Comparison of ENCODE assay signal across 8 cellular contexts in the genomic region with DNA sequence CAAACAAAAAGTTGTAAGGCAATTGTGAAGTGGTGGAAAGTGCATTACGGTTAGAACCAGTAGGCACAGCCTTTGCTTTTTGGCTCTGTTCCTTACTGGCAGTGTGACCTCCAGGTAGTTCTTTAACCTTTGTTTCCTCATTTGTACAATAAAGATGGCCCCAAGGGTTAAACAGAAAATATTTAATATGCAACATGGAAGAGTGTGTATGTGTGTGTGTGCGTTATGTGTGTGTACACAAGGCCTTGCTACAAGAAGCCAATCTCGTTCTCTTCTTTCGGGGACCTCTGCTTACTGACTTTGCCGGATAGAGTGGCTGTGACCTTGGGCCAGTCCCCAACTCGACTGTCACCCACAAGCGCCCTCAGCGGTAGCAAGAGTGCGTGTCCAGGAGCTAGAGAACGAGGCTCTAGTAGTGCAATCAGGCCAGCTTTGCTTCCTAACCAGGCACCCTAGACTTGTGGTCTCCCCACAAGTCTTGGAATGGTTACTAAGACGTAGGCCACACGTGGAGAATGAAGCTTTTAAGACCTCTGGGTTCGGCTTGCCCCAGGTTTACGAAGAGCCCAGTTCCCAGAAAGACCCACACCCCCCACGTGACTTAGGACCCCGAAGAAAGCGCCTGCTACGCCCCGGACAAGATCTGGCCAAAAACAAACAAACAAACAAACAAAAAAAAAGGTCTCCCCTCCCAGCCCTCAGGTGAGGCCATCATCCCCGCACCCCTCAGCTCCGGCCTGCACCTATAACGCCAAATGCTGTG. TPM values are rescaled to one million over a fixed set of nuclear protein-coding genes. Genes with fewer than 3 reads are reported as not detected.
A peak's percentile ranks its signal among the peaks of the same experiment; 100 is the strongest.
DNase-seq lines count a peak whose midpoint lies in the region; ATAC-seq and TF ChIP-seq lines count a peak whose summit lies in the region.

No MANE protein-coding gene starts in this region.

- H3K27ac ChIP-seq in AG04450 (ENCODE audit: low read depth, low read length) (peak overlapping the region; percentile 94), HUES64 (ENCODE audit: low read depth, low read length) (peak overlapping the region; percentile 70), SU-DHL-6 (ENCODE audit: low read depth, low read length) (peak overlapping the region; percentile 82)

- H3K36me3 ChIP-seq in HUES64 (ENCODE audit: insufficient read depth, low read length) (peaks cover 10% of the 10 kb centered on the region), SU-DHL-6 (ENCODE audit: low read length) (peaks cover 11% of the 10 kb centered on the region), kidney epithelial cell (ENCODE audit: control insufficient read depth, insufficient read depth, low read length) (peaks cover 1% of the 10 kb centered on the region)

- H3K27me3 ChIP-seq in AG04450 (ENCODE audit: control insufficient read depth, insufficient read depth, low read length) (no peaks in the 10 kb centered on the region), HUES64 (ENCODE audit: insufficient read depth, low read length) (no peaks in the 10 kb centered on the region), SU-DHL-6 (ENCODE audit: low read length) (no peaks in the 10 kb centered on the region), kidney epithelial cell (ENCODE audit: control insufficient read depth, insufficient read depth, low read length) (no peaks in the 10 kb centered on the region)

- peak overlapping the region; percentile 84 for H2AFZ ChIP-seq in SU-DHL-6 (ENCODE audit: low read depth, low read length, severe bottlenecking)

- H3K9ac ChIP-seq in HUES64 (ENCODE audit: low read depth, low read length), result peak overlapping the region; percentile 84
- H3K9ac ChIP-seq in SU-DHL-6 (ENCODE audit: low read length), result peak overlapping the region; percentile 86

- DNase-seq in AG04450 (ENCODE audit: low read depth, low spot score), result no peak
- peak; percentile 57 to 58 for DNase-seq in cardiac fibroblast (ENCODE audit: low read depth in 2 of 2)
- DNase-seq in kidney epithelial cell (ENCODE audit: low read depth), result no peak
- DNase-seq in stimulated activated CD4-positive, alpha-beta T cell treated with anti-CD3 and anti-CD28 coated beads, Interleukin-2, amount 100 ng/mL, for 24 hours, result peak; percentile 40 to 42
- no peak for DNase-seq in NCI-H1048 (lab: John Stamatoyannopoulos, UW)

- H3K9me3 ChIP-seq in AG04450 (ENCODE audit: control insufficient read depth, insufficient read depth, low read length) (peaks cover 3% of the 10 kb centered on the region; the same call in 1 of the 2 replicates), HUES64 (ENCODE audit: insufficient read depth, low read depth, low read length) (peaks cover under 1% of the 10 kb centered on the region; the same call in 1 of the 2 replicates), SU-DHL-6 (ENCODE audit: insufficient read depth, low read length) (no peaks in the 10 kb centered on the region)

- POLR2A ChIA-PET in AG04450 (lab: Yijun Ruan, JAX), result interaction anchor here (0.8 to 1.6 kb wide), 5 partner anchors 19 to 483 kb away, joined by 3 to 4 read pairs (median 3); a partner anchor contains a TSS

- H3K4me2 ChIP-seq in SU-DHL-6 (ENCODE audit: low read depth, low read length, poor library complexity, severe bottlenecking), result peak overlapping the region; percentile 92

- ATAC-seq in GM18502 (IDR thresholded peaks at IDR 0.05; ENCODE audit: poor library complexity, unreplicated experiment), result peak; percentile 2

- H3K4me3 ChIP-seq in AG04450 (ENCODE audit: low read depth, low read length) (peak overlapping the region; percentile 90), HUES64 (ENCODE audit: low read length) (peak overlapping the region; percentile 85), SU-DHL-6 (ENCODE audit: insufficient read depth, low read length, poor library complexity, severe bottlenecking) (peak overlapping the region; percentile 89), cardiac fibroblast (replicated peaks in 1 of 2; ENCODE audit: low read depth in 2 of 2, low read length in 2 of 2) (peak overlapping the region; percentile 79 to 83), kidney epithelial cell (ENCODE audit: low read depth, low read length) (peak overlapping the region; percentile 90)

- TF ChIP-seq CTCF in AG04450 (IDR thresholded peaks at IDR 0.05; ENCODE audit: low read depth, low read length) (no peak), SU-DHL-6 (IDR thresholded peaks at IDR 0.05; ENCODE audit: insufficient read depth, low read length, poor library complexity, severe bottlenecking) (no peak), cardiac fibroblast (IDR thresholded peaks at IDR 0.05; ENCODE audit: low read depth, low read length) (peak; percentile 16), kidney epithelial cell (IDR thresholded peaks at IDR 0.05; ENCODE audit: insufficient read depth, low read length, poor library complexity, severe bottlenecking) (no peak)

- CTCF ChIA-PET in AG04450 (lab: Charles Lee), result interaction anchor here (1.0 to 1.2 kb wide), 2 partner anchors 148 to 341 kb away, joined by 3 read pairs; no protein-coding TSS in a partner anchor

- WGBS in HUES64, result 7% methylated on average over 22 of the region's 22 CpGs

- no peaks in the 10 kb centered on the region for H4K20me1 ChIP-seq in SU-DHL-6 (ENCODE audit: low read depth, low read length)

- H3K79me2 ChIP-seq in SU-DHL-6 (ENCODE audit: insufficient read depth, low read length), result peaks cover 77% of the 10 kb centered on the region

- H3F3A ChIP-seq in SU-DHL-6 (ENCODE audit: insufficient read depth), result peaks cover 8% of the 10 kb centered on the region

- peaks cover 23% of the 10 kb centered on the region; the same call in 1 of the 2 replicates for H3K4me1 ChIP-seq in HUES64 (ENCODE audit: insufficient read depth, low read length)

- no peaks in the 10 kb centered on the region for H3K9me2 ChIP-seq in SU-DHL-6 (replicated peaks; ENCODE audit: insufficient read depth, low read length)

RNA-seq across cellular contexts. Expression of a gene that starts 0.6 kb away (rescaled TPM):
- 44.6 and 75.8 TPM in 2 replicates for polyA plus RNA-seq in AG04450 (2011; rRNA removed)
- 3.6 and 6.5 TPM in 2 replicates for polyA minus RNA-seq in AG04450 (2011; rRNA and poly(A)+ RNA removed)
- 90.8 TPM for polyA plus RNA-seq in HUES64 (2013, experiment 1 of 2)
- polyA plus RNA-seq in HUES64 (2013, experiment 2 of 2), result 104 TPM
- total RNA-seq in kidney epithelial cell, result 51.5 and 84.6 TPM in 2 replicates

RNA-seq across cellular contexts. Expression of a gene that starts 2.7 kb away (rescaled TPM):
- polyA plus RNA-seq in AG04450 (2011; rRNA removed), result 77.6 and 78.6 TPM in 2 replicates
- polyA minus RNA-seq in AG04450 (2011; rRNA and poly(A)+ RNA removed), result 63.2 and 70.6 TPM in 2 replicates
- polyA plus RNA-seq in HUES64 (2013, experiment 1 of 2), result 48.6 TPM
- 46.7 TPM for polyA plus RNA-seq in HUES64 (2013, experiment 2 of 2)
- 31.4 and 38.1 TPM in 2 replicates for total RNA-seq in kidney epithelial cell

RNA-seq across cellular contexts. Expression of a gene that starts 46.8 kb away (rescaled TPM):
- polyA plus RNA-seq in AG04450 (2011; rRNA removed), result 0.42 and 0.57 TPM in 2 replicates
- polyA minus RNA-seq in AG04450 (2011; rRNA and poly(A)+ RNA removed), result 0.60 and 1.3 TPM in 2 replicates
- polyA plus RNA-seq in HUES64 (2013, experiment 1 of 2), result 1.6 TPM
- 2.2 TPM for polyA plus RNA-seq in HUES64 (2013, experiment 2 of 2)
- total RNA-seq in kidney epithelial cell, result 0.21 and 1.4 TPM in 2 replicates

RNA-seq across cellular contexts. Expression of a gene that starts 58.5 kb away (rescaled TPM):
- polyA plus RNA-seq in AG04450 (2011; rRNA removed), result 0.06 and 0.10 TPM in 2 replicates
- 0.14 and 0.35 TPM in 2 replicates for polyA minus RNA-seq in AG04450 (2011; rRNA and poly(A)+ RNA removed)
- polyA plus RNA-seq in HUES64 (2013, experiment 1 of 2), result 1.2 TPM
- polyA plus RNA-seq in HUES64 (2013, experiment 2 of 2), result 2.2 TPM
- 0.14 and 1.0 TPM in 2 replicates for total RNA-seq in kidney epithelial cell

Comparison
In these comparisons a context has a peak if more than half of its experiments do, and no peak if none do; other contexts are left out.
1. DNase-seq: peak in cardiac fibroblast (2 of 2) and stimulated activated CD4-positive, alpha-beta T cell treated with anti-CD3 and anti-CD28 coated beads, Interleukin-2, amount 100 ng/mL, for 24 hours (2 of 2); none in AG04450 (single experiment), kidney epithelial cell (single experiment) and NCI-H1048 (single experiment).
2. Peak in every context shown above with its lines, with median percentiles within 50 percentile points of each other: H3K27ac ChIP-seq and H3K4me3 ChIP-seq.